ENCODE assay signal across 9 cellular contexts in the genomic region with DNA sequence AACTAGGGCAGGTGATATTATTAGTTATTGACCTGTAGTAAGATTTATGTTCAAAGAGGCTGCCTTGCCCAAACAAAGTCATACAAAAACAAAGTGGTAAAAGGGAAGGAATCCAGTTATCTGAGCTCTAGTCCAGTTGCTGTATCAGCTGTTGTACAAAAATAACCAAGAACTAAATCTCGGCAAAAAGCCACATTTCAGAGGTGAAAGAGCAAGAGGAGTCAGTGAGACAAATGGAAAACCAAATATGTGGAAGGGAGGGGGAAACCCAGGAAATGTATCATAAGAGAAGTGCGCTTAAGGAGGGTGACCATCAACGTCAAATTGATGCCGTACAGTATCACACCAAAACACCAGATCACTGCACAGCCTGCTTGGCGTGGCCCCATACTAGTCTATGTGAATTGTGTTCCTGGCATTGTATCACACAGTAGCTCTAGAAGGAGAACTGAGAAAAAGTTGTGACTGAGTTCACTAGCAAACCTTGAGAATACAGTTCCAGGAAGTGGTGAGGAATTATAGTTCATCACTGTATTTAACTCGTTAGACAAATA. TPM values are rescaled to one million over a fixed set of nuclear protein-coding genes. Genes with fewer than 3 reads are reported as not detected.
DNase-seq lines count a peak whose midpoint lies in the region; ATAC-seq, FAIRE-seq and TF ChIP-seq lines count a peak whose summit lies in the region.
"Had no signal": no experiment of that assay in that cellular context is flagged by ENCODE, and none has a peak within 500 bp of the region (broad histone marks: within the 10 kb centered on the region; RNA-seq: fewer than 3 reads in every experiment).

No MANE protein-coding gene starts in this region.

- BruUV-seq in GM12878 (replicated peaks; lab: Mats Ljungman, UMichigan) = TSS peak; percentile 74

- H3K4me3 ChIP-seq in GM12878 (peak overlapping the region; percentile 32; the same call in 1 of the 2 replicates), skeletal muscle tissue (ENCODE audit: low read length in 3 of 3) (peak overlapping the region; percentile 1 to 20 (median 15))

- SMC1A ChIA-PET in GM12878 (lab: Charles Lee; ENCODE audit: uncharacterized antibody, unreplicated experiment) = interaction anchor here (0.8 to 15.4 kb wide), 17 partner anchors 9 to 216 kb away, joined by 3 to 293 read pairs (median 3); a partner anchor contains a TSS

- 4% methylated on average over 6 of the region's 6 CpGs for WGBS in GM12878 (ENCODE audit: insufficient coverage, insufficient replicate concordance, low lambda C conversion rate, missing lambda C conversion rate)

- peak; percentile 77 for TF ChIP-seq POLR2A in GM12878 (IDR thresholded peaks at IDR 0.05; ENCODE audit: low read depth, low read length)

- peak; percentile 82 for FAIRE-seq in GM12878 (lab: Jason Lieb, UNC)

- ATAC-seq in HG03135 (IDR thresholded peaks at IDR 0.05; ENCODE audit: unreplicated experiment) = peak; percentile 62
- peak; percentile 67 for ATAC-seq in GM12878

- peak overlapping the region; percentile 24 for H2AFZ ChIP-seq in GM12878 (ENCODE audit: control insufficient read depth, low read depth, low read length)

- TF ChIP-seq RAD21 in GM12878 (IDR thresholded peaks at IDR 0.05; ENCODE audit: insufficient read depth, low read depth, low read length) = no peak

- in situ Hi-C loops in GM12878 (cut with MboI) = loop anchor here (5.0 to 25.0 kb wide), 3 partner anchors 175 to 970 kb away; a partner anchor contains a TSS

- H3K9ac ChIP-seq in GM12878 (ENCODE audit: control insufficient read depth, insufficient read depth, low read length) (peak overlapping the region; percentile 52), skeletal muscle tissue (ENCODE audit: low read depth in 1 of 3, low read length in 3 of 3) (no peak overlapping the region)

- POLR2A ChIA-PET in GM12878 (lab: Charles Lee) = interaction anchor here (0.7 to 8.3 kb wide), 10 partner anchors 156 to 218 kb away, joined by 3 to 121 read pairs (median 5); a partner anchor contains a TSS

- H4K20me1 ChIP-seq in GM12878 (ENCODE audit: control insufficient read depth, insufficient read depth) = no peaks in the 10 kb centered on the region

- peak; percentile 5 for DNase-seq in activated naive CD4-positive, alpha-beta T cell treated with Interleukin-2 at 50 U/mL for 16 hours
- DNase-seq in activated naive CD4-positive, alpha-beta T cell (lab: John Stamatoyannopoulos, UW) = no peak
- DNase-seq in GM12878 (ENCODE audit: low read depth, low spot score) (peak; percentile 96), NAMALWA (ENCODE audit: low spot score) (no peak), AG08395 (ENCODE audit: low spot score) (no peak), hypothalamus (lab: John Stamatoyannopoulos, UW) (no peak)
- DNase-seq: natural killer cell had no signal

- no peak for TF ChIP-seq CTCF in GM12878 (IDR thresholded peaks at IDR 0.05 in 2 of 3, conservative IDR thresholded peaks at IDR 0.05 in 1 of 3; ENCODE audit: control insufficient read depth in 2 of 3, extremely low read depth in 1 of 3, insufficient read depth in 1 of 3, low read depth in 3 of 3, low read length in 3 of 3)

- H3K79me2 ChIP-seq in GM12878 (ENCODE audit: control insufficient read depth, insufficient read depth, low read length) = peaks cover 50% of the 10 kb centered on the region

- H3K9me3 ChIP-seq in GM12878 (replicated peaks; ENCODE audit: control insufficient read depth, insufficient read depth, low read length) = no peaks in the 10 kb centered on the region
- H3K9me3 ChIP-seq in skeletal muscle tissue (ENCODE audit: control insufficient read depth in 3 of 3, low read length in 3 of 3) = no peaks in the 10 kb centered on the region

- no peaks in the 10 kb centered on the region for H3K27me3 ChIP-seq in GM12878 (replicated peaks in 1 of 2; ENCODE audit: control insufficient read depth in 2 of 2, insufficient read depth in 2 of 2, low read length in 1 of 2)
- no peaks in the 10 kb centered on the region for H3K27me3 ChIP-seq in skeletal muscle tissue (ENCODE audit: control insufficient read depth in 3 of 3, insufficient read depth in 3 of 3, low read length in 3 of 3)

- peak overlapping the region; percentile 36 for H3K4me2 ChIP-seq in GM12878 (ENCODE audit: control insufficient read depth, insufficient read depth)

- CTCF ChIA-PET in GM12878 (lab: Yijun Ruan, JAX) = interaction anchor here (1.3 to 12.7 kb wide), 5 partner anchors 39 to 195 kb away, joined by 3 to 157 read pairs (median 5); a partner anchor contains a TSS

- peaks cover 61% of the 10 kb centered on the region for H3K4me1 ChIP-seq in GM12878 (ENCODE audit: control insufficient read depth, insufficient read depth, low read length)
- H3K4me1 ChIP-seq in skeletal muscle tissue (ENCODE audit: control insufficient read depth in 3 of 3, insufficient read depth in 3 of 3, low read length in 3 of 3) = peaks cover 7 to 11% (median 10%) of the 10 kb centered on the region in 3 donors

- intact Hi-C loops in GM12878 (cut with micrococcal nuclease; ENCODE audit: unreplicated experiment) = loop anchor here (1.0 kb wide), 1 partner anchor 177 kb away; no protein-coding TSS in a partner anchor

- RAD21 ChIA-PET in GM12878 (lab: Charles Lee; ENCODE audit: unreplicated experiment) = interaction anchor here (0.8 to 9.0 kb wide), 15 partner anchors 66 to 358 kb away, joined by 3 to 154 read pairs (median 5); a partner anchor contains a TSS

- H3K27ac ChIP-seq in GM12878 (ENCODE audit: control insufficient read depth, insufficient read depth) (peak overlapping the region; percentile 99), skeletal muscle tissue (ENCODE audit: low read depth, low read length) (peak overlapping the region; percentile 34)

- peaks cover 2 to 7% of the 10 kb centered on the region in 2 experiments; a peak in 2 of 4 replicates for H3K36me3 ChIP-seq in GM12878 (ENCODE audit: control insufficient read depth in 2 of 2, insufficient read depth in 2 of 2, low read length in 1 of 2)
- H3K36me3 ChIP-seq in skeletal muscle tissue (ENCODE audit: control insufficient read depth in 3 of 3, insufficient read depth in 3 of 3, low read length in 3 of 3) = peaks cover 0 to 14% (median 9%) of the 10 kb centered on the region in 3 donors

- peak; percentile 86 to 95 for TF ChIP-seq EP300 in GM12878 (IDR thresholded peaks at IDR 0.05; ENCODE audit: borderline replicate concordance in 1 of 2, control insufficient read depth in 1 of 2, low read depth in 2 of 2, low read length in 2 of 2)

TF ChIP-seq in GM12878, 131 proteins besides CTCF, POLR2A, EP300 and RAD21 (continues in another document):
- TF ChIP-seq NR2F1 (conservative IDR thresholded peaks at IDR 0.05) = peak; percentile 65
- TF ChIP-seq NFYA (IDR thresholded peaks at IDR 0.05; ENCODE audit: borderline replicate concordance, low read depth, low read length) = no peak
- TF ChIP-seq, protein P1, sequence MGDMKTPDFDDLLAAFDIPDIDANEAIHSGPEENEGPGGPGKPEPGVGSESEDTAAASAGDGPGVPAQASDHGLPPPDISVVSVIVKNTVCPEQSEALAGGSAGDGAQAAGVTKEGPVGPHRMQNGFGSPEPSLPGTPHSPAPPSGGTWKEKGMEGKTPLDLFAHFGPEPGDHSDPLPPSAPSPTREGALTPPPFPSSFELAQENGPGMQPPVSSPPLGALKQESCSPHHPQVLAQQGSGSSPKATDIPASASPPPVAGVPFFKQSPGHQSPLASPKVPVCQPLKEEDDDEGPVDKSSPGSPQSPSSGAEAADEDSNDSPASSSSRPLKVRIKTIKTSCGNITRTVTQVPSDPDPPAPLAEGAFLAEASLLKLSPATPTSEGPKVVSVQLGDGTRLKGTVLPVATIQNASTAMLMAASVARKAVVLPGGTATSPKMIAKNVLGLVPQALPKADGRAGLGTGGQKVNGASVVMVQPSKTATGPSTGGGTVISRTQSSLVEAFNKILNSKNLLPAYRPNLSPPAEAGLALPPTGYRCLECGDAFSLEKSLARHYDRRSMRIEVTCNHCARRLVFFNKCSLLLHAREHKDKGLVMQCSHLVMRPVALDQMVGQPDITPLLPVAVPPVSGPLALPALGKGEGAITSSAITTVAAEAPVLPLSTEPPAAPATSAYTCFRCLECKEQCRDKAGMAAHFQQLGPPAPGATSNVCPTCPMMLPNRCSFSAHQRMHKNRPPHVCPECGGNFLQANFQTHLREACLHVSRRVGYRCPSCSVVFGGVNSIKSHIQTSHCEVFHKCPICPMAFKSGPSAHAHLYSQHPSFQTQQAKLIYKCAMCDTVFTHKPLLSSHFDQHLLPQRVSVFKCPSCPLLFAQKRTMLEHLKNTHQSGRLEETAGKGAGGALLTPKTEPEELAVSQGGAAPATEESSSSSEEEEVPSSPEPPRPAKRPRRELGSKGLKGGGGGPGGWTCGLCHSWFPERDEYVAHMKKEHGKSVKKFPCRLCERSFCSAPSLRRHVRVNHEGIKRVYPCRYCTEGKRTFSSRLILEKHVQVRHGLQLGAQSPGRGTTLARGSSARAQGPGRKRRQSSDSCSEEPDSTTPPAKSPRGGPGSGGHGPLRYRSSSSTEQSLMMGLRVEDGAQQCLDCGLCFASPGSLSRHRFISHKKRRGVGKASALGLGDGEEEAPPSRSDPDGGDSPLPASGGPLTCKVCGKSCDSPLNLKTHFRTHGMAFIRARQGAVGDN (IDR thresholded peaks at IDR 0.05) = peak; percentile 72
- no peak for TF ChIP-seq NRF1 (conservative IDR thresholded peaks at IDR 0.05; ENCODE audit: low read depth, low read length)
- TF ChIP-seq, protein P2, sequence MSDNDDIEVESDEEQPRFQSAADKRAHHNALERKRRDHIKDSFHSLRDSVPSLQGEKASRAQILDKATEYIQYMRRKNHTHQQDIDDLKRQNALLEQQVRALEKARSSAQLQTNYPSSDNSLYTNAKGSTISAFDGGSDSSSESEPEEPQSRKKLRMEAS (IDR thresholded peaks at IDR 0.05; ENCODE audit: low read depth, low read length) = no peak

RNA-seq across cellular contexts. Expression of a gene that starts 6.4 kb away (rescaled TPM):
- total RNA-seq in GM12878 (2013; cell fraction: nucleolus; rRNA removed) = 52.9 and 65.3 TPM in 2 replicates
- total RNA-seq in GM12878 (2014; rRNA removed) = 3.2 and 3.5 TPM in 2 replicates
- total RNA-seq in GM12878 (2014; rRNA removed; fragmentation: Illumina TruSeq; extraction: Trizol) = 2.9 and 3.8 TPM in 2 replicates
- total RNA-seq in GM12878 (2021) = 2.3 and 4.2 TPM in 2 replicates
- 1.1 TPM for polyA plus RNA-seq in GM12878 (2011; ENCODE audit: low read depth)
- polyA plus RNA-seq in GM12878 (2011; rRNA removed) = 12.4 and 24.0 TPM in 2 replicates
- polyA plus RNA-seq in GM12878 (2011; cell fraction: cytosol; rRNA removed) = 3.3 and 4.4 TPM in 2 replicates
- 8.8 and 9.8 TPM in 2 replicates for polyA plus RNA-seq in GM12878 (2011; cell fraction: nucleus; rRNA removed)
- 2.6 and 2.8 TPM in 2 replicates for polyA plus RNA-seq in GM12878 (2012)
- polyA plus RNA-seq in GM12878 (2014; fragmentation: Illumina TruSeq; extraction: Trizol) = 3.7 TPM in 2 replicates
- polyA plus RNA-seq in GM12878 (2014; fragmentation: Nextera tagmentation; extraction: Ambion mirVana) = 1 to 10 TPM in 1 of 2 experiments, under 1 TPM in 1; 0.82 to 1.4 TPM
- polyA plus RNA-seq in GM12878 (2014; rRNA removed) = 1.8 and 2.4 TPM in 2 replicates
- 1 to 10 TPM; 7.4 to 8.3 TPM for polyA plus RNA-seq in GM12878 (2016; fragmentation: Nextera tagmentation; extraction: Ambion mirVana)
- polyA minus RNA-seq in GM12878 (2011; rRNA and poly(A)+ RNA removed) = 6.6 and 7.2 TPM in 2 replicates
- 0.52 and 0.80 TPM in 2 replicates for polyA minus RNA-seq in GM12878 (2011; cell fraction: cytosol; rRNA and poly(A)+ RNA removed)
- 12.5 and 22.0 TPM in 2 replicates for polyA minus RNA-seq in GM12878 (2011; cell fraction: nucleus; rRNA and poly(A)+ RNA removed)
- total RNA-seq in skeletal muscle tissue = 4.2 TPM

Comparison
In these comparisons a context has a peak if more than half of its experiments do, and no peak if none do; other contexts are left out.
1. DNase-seq: peak in activated naive CD4-positive, alpha-beta T cell treated with Interleukin-2 at 50 U/mL for 16 hours (single experiment) and GM12878 (single experiment); none in activated naive CD4-positive, alpha-beta T cell (0 of 4), NAMALWA (single experiment), AG08395 (single experiment) and hypothalamus (0 of 51).